In genomic region chr6:75101896-75102680, GRCh38 we compare ENCODE assay signal across 13 cellular contexts.
DNase-seq lines count a peak whose midpoint lies in the region; ATAC-seq and TF ChIP-seq lines count a peak whose summit lies in the region.
"Had no signal": no experiment of that assay in that cellular context is flagged by ENCODE, and none has a peak within 500 bp of the region (broad histone marks: within the 10 kb centered on the region; RNA-seq: fewer than 3 reads in every experiment).

No MANE protein-coding gene starts in this region.

- no peaks in the 10 kb centered on the region for H3K36me3 ChIP-seq in breast epithelium
- H3K36me3 ChIP-seq in GM23338 (ENCODE audit: insufficient read depth), result no peaks in the 10 kb centered on the region
- H3K36me3 ChIP-seq: prostate gland, thoracic aorta had no signal

- no peak overlapping the region for H3K4me2 ChIP-seq in GM23338

- no peak overlapping the region for H3K4me3 Mint-ChIP-seq in MCF 10A (ENCODE audit: unreplicated experiment)
- H3K4me3 Mint-ChIP-seq in chondrocyte (ENCODE audit: unreplicated experiment), result no peak overlapping the region
- H3K4me3 Mint-ChIP-seq in mesothelial cell of epicardium, result no peak overlapping the region
- no peak overlapping the region for H3K4me3 Mint-ChIP-seq in GM23338
- H3K4me3 Mint-ChIP-seq: H9 had no signal

- H3F3A ChIP-seq in GM23338 (replicated peaks; ENCODE audit: low read depth), result no peaks in the 10 kb centered on the region

- no peak for TF ChIP-seq POLR2A in breast epithelium (IDR thresholded peaks at IDR 0.05)

- BruUV-seq in MCF 10A (replicated peaks; lab: Mats Ljungman, UMichigan), result no TSS peak

- H3K27ac ChIP-seq in breast epithelium, result peak overlapping the region in 1 of 2 donors; percentile 5
- H3K27ac ChIP-seq in GM23338 (ENCODE audit: low read depth), result no peak overlapping the region
- H3K27ac ChIP-seq: prostate gland, thoracic aorta had no signal

- TF ChIP-seq CTCF in MCF 10A (IDR thresholded peaks at IDR 0.05; ENCODE audit: unreplicated experiment) (no peak), breast epithelium (IDR thresholded peaks at IDR 0.05) (no peak), chondrocyte (IDR thresholded peaks at IDR 0.05) (no peak), mesothelial cell of epicardium (IDR thresholded peaks at IDR 0.05; ENCODE audit: unreplicated experiment) (no peak), GM23338 (conservative IDR thresholded peaks at IDR 0.05; ENCODE audit: low read depth in 2 of 2) (no peak)

- peaks cover 47% of the 10 kb centered on the region for H3K36me3 Mint-ChIP-seq in MCF 10A (ENCODE audit: insufficient read depth, unreplicated experiment)
- H3K36me3 Mint-ChIP-seq in chondrocyte (ENCODE audit: low read depth), result peaks cover 63% of the 10 kb centered on the region
- no peaks in the 10 kb centered on the region for H3K36me3 Mint-ChIP-seq in mesothelial cell of epicardium
- H3K36me3 Mint-ChIP-seq in GM23338 (ENCODE audit: low read depth), result no peaks in the 10 kb centered on the region

- H3K27ac Mint-ChIP-seq in MCF 10A (ENCODE audit: low read depth, unreplicated experiment) (no peak overlapping the region), chondrocyte (ENCODE audit: unreplicated experiment) (peak overlapping the region; percentile 77), mesothelial cell of epicardium (peak overlapping the region; percentile 56), GM23338 (no peak overlapping the region)
- H3K27ac Mint-ChIP-seq: H9 had no signal

- no peak overlapping the region for H3K4me3 ChIP-seq in breast epithelium
- no peak overlapping the region for H3K4me3 ChIP-seq in GM23338
- H3K4me3 ChIP-seq: prostate gland, thoracic aorta had no signal

- no peaks in the 10 kb centered on the region for H3K27me3 Mint-ChIP-seq in MCF 10A (ENCODE audit: insufficient read depth, unreplicated experiment)
- no peaks in the 10 kb centered on the region for H3K27me3 Mint-ChIP-seq in chondrocyte (ENCODE audit: low read depth)
- H3K27me3 Mint-ChIP-seq in mesothelial cell of epicardium (ENCODE audit: low read depth), result no peaks in the 10 kb centered on the region
- H3K27me3 Mint-ChIP-seq in GM23338 (ENCODE audit: insufficient read depth, low read depth, poor library complexity), result no peaks in the 10 kb centered on the region

- intact Hi-C loops in MCF 10A (cut with micrococcal nuclease), result no loop called here
- intact Hi-C loops in breast epithelium (cut with DNase I; ENCODE audit: low total_unique reads), result no loop called here

- no peaks in the 10 kb centered on the region for H4K20me1 ChIP-seq in GM23338 (replicated peaks; ENCODE audit: insufficient read depth)

- no peaks in the 10 kb centered on the region for H3K9me3 ChIP-seq in breast epithelium
- H3K9me3 ChIP-seq: prostate gland, thoracic aorta had no signal

- CTCF ChIA-PET in MCF 10A (lab: Yijun Ruan, JAX), result interaction anchor here (1.2 kb wide), 1 partner anchor 107 kb away, joined by 4 read pairs; no protein-coding TSS in a partner anchor

- DNase-seq in MCF 10A (ENCODE audit: unreplicated experiment) (peak; percentile 20), breast epithelium (ENCODE audit: low spot score in 2 of 2) (no peak), chondrocyte (ENCODE audit: low spot score) (no peak), mesothelial cell of epicardium (ENCODE audit: low spot score in 2 of 2, unreplicated experiment in 2 of 2) (no peak), NCI-H1436 (lab: John Stamatoyannopoulos, UW) (no peak), GM23338 (ENCODE audit: low spot score) (no peak), NCI-H510A (lab: John Stamatoyannopoulos, UW) (no peak)
- DNase-seq: 8988T, H9, NCI-H2081 treated with DMSO at 0.1 percent for 48 hours had no signal

- H3K27me3 ChIP-seq in breast epithelium (no peaks in the 10 kb centered on the region), GM23338 (ENCODE audit: insufficient read depth) (no peaks in the 10 kb centered on the region)

- POLR2A ChIA-PET in MCF 10A (lab: Yijun Ruan, JAX), result no interaction called here

- H3K79me2 ChIP-seq in GM23338 (replicated peaks; ENCODE audit: insufficient read depth), result no peaks in the 10 kb centered on the region

- H3K4me1 Mint-ChIP-seq in MCF 10A (ENCODE audit: insufficient read depth, unreplicated experiment) (peaks cover 13% of the 10 kb centered on the region), chondrocyte (ENCODE audit: low read depth) (peaks cover 88% of the 10 kb centered on the region), mesothelial cell of epicardium (peaks cover 50% of the 10 kb centered on the region), GM23338 (peaks cover 3% of the 10 kb centered on the region; the same call in 2 of the 3 replicates)

- H3K9me3 Mint-ChIP-seq in MCF 10A (ENCODE audit: unreplicated experiment), result no peaks in the 10 kb centered on the region
- H3K9me3 Mint-ChIP-seq in chondrocyte (ENCODE audit: low read depth), result no peaks in the 10 kb centered on the region
- H3K9me3 Mint-ChIP-seq in mesothelial cell of epicardium, result no peaks in the 10 kb centered on the region
- no peaks in the 10 kb centered on the region for H3K9me3 Mint-ChIP-seq in GM23338
- H3K9me3 Mint-ChIP-seq: H9 had no signal

- H3K4me1 ChIP-seq in breast epithelium (peaks cover 0 to 2% of the 10 kb centered on the region in 2 donors), GM23338 (ENCODE audit: insufficient read depth) (peaks cover 7% of the 10 kb centered on the region; the same call in 1 of the 2 replicates)
- H3K4me1 ChIP-seq: prostate gland had no signal

- no peak overlapping the region for H2AFZ ChIP-seq in GM23338

- peaks cover 4% of the 10 kb centered on the region; the same call in 1 of the 2 replicates for H3K9me2 ChIP-seq in GM23338 (ENCODE audit: insufficient read depth)

- ATAC-seq in GM23338 (no peak), HG02798 (IDR thresholded peaks at IDR 0.05; ENCODE audit: poor library complexity, unreplicated experiment) (no peak)

TF ChIP-seq in GM23338, 12 proteins besides CTCF, POLR2A, EP300 and RAD21 (continues in another document):
- TF ChIP-seq JUNB (IDR thresholded peaks at IDR 0.05; ENCODE audit: unreplicated experiment), result no peak
- no peak for TF ChIP-seq REST (IDR thresholded peaks at IDR 0.05; ENCODE audit: unreplicated experiment)

Comparison
In these comparisons a context has a peak if more than half of its experiments do, and no peak if none do; other contexts are left out.
1. H3K27ac Mint-ChIP-seq: peak in chondrocyte (single experiment) and mesothelial cell of epicardium (single experiment); none in MCF 10A (single experiment) and GM23338 (single experiment).